In genomic region chr6:147361582-147361981, GRCh38 we compare ENCODE assay signal across 18 cellular contexts.
DNase-seq lines count a peak whose midpoint lies in the region; ATAC-seq, FAIRE-seq and TF ChIP-seq lines count a peak whose summit lies in the region.
"Had no signal": no experiment of that assay in that cellular context is flagged by ENCODE, and none has a peak within 500 bp of the region (broad histone marks: within the 10 kb centered on the region; RNA-seq: fewer than 3 reads in every experiment).

No MANE protein-coding gene starts in this region.

- H2AFZ ChIP-seq in HepG2 (ENCODE audit: low read length): no peak overlapping the region
- no peak overlapping the region for H2AFZ ChIP-seq in K562 (ENCODE audit: low read depth, low read length)

- TF ChIP-seq CTCF in HepG2 (CRISPR knock-in tag; IDR thresholded peaks at IDR 0.05) (no peak), right lobe of liver (IDR thresholded peaks at IDR 0.05) (no peak), K562 (IDR thresholded peaks at IDR 0.05 in 2 of 3, conservative IDR thresholded peaks at IDR 0.05 in 1 of 3; ENCODE audit: insufficient read depth in 2 of 3, low read depth in 1 of 3, low read length in 3 of 3) (no peak), kidney (IDR thresholded peaks at IDR 0.05; ENCODE audit: borderline replicate concordance, extremely low read depth, insufficient read depth) (no peak), heart right ventricle (IDR thresholded peaks at IDR 0.05) (no peak)

- ATAC-seq in HepG2 (no peak), right lobe of liver (no peak), K562 (no peak), heart right ventricle (no peak)
- ATAC-seq: CD8-positive, alpha-beta T cell had no signal

- intact Hi-C loops in HepG2 (cut with micrococcal nuclease; ENCODE audit: unreplicated experiment): no loop called here
- intact Hi-C loops in right lobe of liver (cut with DNase I): no loop called here
- intact Hi-C loops in K562 (cut with micrococcal nuclease): no loop called here
- intact Hi-C loops in kidney (cut with DNase I): no loop called here
- intact Hi-C loops in heart right ventricle (cut with DNase I): no loop called here

- FAIRE-seq in HepG2 (lab: Jason Lieb, UNC) (no peak), K562 (lab: Jason Lieb, UNC) (no peak), kidney (lab: Jason Lieb, UNC) (peak; percentile 13)
- FAIRE-seq: D721Med, GM12891 had no signal

- no peak overlapping the region for H3K4me3 ChIP-seq in HepG2 (replicated peaks in 1 of 3; ENCODE audit: insufficient read depth in 1 of 3, low read depth in 2 of 3, low read length in 3 of 3)
- no peak overlapping the region for H3K4me3 ChIP-seq in right lobe of liver
- H3K4me3 ChIP-seq in K562: no peak overlapping the region
- H3K4me3 ChIP-seq in kidney (ENCODE audit: low read length in 2 of 2): no peak overlapping the region
- H3K4me3 ChIP-seq in heart right ventricle: no peak overlapping the region
- H3K4me3 ChIP-seq: BLaER1 treated with 17β-estradiol and CSF1 and Interleukin-3, amounts not matched to agents 10 nM and 100 nM had no signal

- BruUV-seq in HepG2 (replicated peaks; lab: Mats Ljungman, UMichigan): no TSS peak
- no TSS peak for BruUV-seq in K562 (replicated peaks; lab: Mats Ljungman, UMichigan)

- H3K4me1 ChIP-seq in HepG2 (ENCODE audit: insufficient read depth, low read length): no peaks in the 10 kb centered on the region
- H3K4me1 ChIP-seq in right lobe of liver: no peaks in the 10 kb centered on the region
- no peaks in the 10 kb centered on the region for H3K4me1 ChIP-seq in K562 (replicated peaks in 1 of 2; ENCODE audit: control insufficient read depth in 2 of 2, insufficient read depth in 2 of 2, low read length in 2 of 2)
- no peaks in the 10 kb centered on the region for H3K4me1 ChIP-seq in kidney (ENCODE audit: control insufficient read depth in 1 of 2, insufficient read depth in 1 of 2, low read depth in 1 of 2, low read length in 2 of 2)
- no peaks in the 10 kb centered on the region for H3K4me1 ChIP-seq in heart right ventricle
- H3K4me1 ChIP-seq: BLaER1 treated with 17β-estradiol and CSF1 and Interleukin-3, amounts not matched to agents 10 nM and 100 nM; Caco-2 had no signal

- H3K27ac ChIP-seq in HepG2 (ENCODE audit: extremely low read length, insufficient read depth, low read length) (no peak overlapping the region), right lobe of liver (no peak overlapping the region), K562 (ENCODE audit: extremely low read depth, low read depth, low read length) (no peak overlapping the region), kidney (ENCODE audit: low read depth in 2 of 2, low read length in 2 of 2) (no peak overlapping the region), heart right ventricle (no peak overlapping the region)
- H3K27ac ChIP-seq: 22Rv1; BLaER1 treated with 17β-estradiol and CSF1 and Interleukin-3, amounts not matched to agents 10 nM and 100 nM; C4-2B had no signal

- TF ChIP-seq EP300 in HepG2 (IDR thresholded peaks at IDR 0.05; ENCODE audit: low read depth in 2 of 2, low read length in 2 of 2): no peak
- TF ChIP-seq EP300 in HepG2 (CRISPR knock-in tag; IDR thresholded peaks at IDR 0.05; ENCODE audit: borderline replicate concordance): no peak
- TF ChIP-seq EP300 in K562 (IDR thresholded peaks at IDR 0.05; ENCODE audit: low read length): no peak

- DNase-seq in HepG2 (ENCODE audit: low spot score) (no peak), right lobe of liver (no peak), K562 (ENCODE audit: extremely low read depth in 1 of 4, low spot score in 3 of 4) (no peak), kidney (no peak), Ammon's horn (ENCODE audit: low spot score) (no peak), heart right ventricle (no peak)
- DNase-seq: ACHN; Caco-2; Calu3; CD4-positive, alpha-beta T cell; CD8-positive, alpha-beta T cell; DMS79 treated with DMSO at 0.1 percent for 48 hours; GF-D8 had no signal

- POLR2A ChIA-PET in HepG2 (lab: Yijun Ruan, JAX) (no interaction called here), K562 (lab: Yijun Ruan, JAX) (no interaction called here)

- H3K36me3 ChIP-seq in HepG2 (replicated peaks in 1 of 2; ENCODE audit: control insufficient read depth in 1 of 2, insufficient read depth in 2 of 2, low read length in 2 of 2) (peaks cover 0 to 13% of the 10 kb centered on the region in 2 experiments; a peak in 3 of 5 replicates), right lobe of liver (peaks cover 0 to 4% (median 0%) of the 10 kb centered on the region in 4 donors), K562 (ENCODE audit: control insufficient read depth, insufficient read depth, low read length) (peaks cover 90% of the 10 kb centered on the region), kidney (ENCODE audit: control insufficient read depth in 1 of 2, insufficient read depth in 2 of 2, low read length in 2 of 2) (peaks cover 0 to 4% of the 10 kb centered on the region in 2 donors), heart right ventricle (peaks cover 0 to 85% (median 25%) of the 10 kb centered on the region in 9 donors)

- CTCF ChIA-PET in HepG2 (lab: Yijun Ruan, JAX; ENCODE audit: low intra/inter-chr PET ratio, low total read pairs): no interaction called here
- CTCF ChIA-PET in K562 (lab: Yijun Ruan, JAX; ENCODE audit: low intra/inter-chr PET ratio): no interaction called here

- WGBS in HepG2 (ENCODE audit: low lambda C conversion rate): 93% methylated on average over 4 of the region's 4 CpGs
- WGBS in right lobe of liver (ENCODE audit: insufficient coverage, low coverage, low lambda C conversion rate, missing lambda C conversion rate): 96% methylated on average over 4 of the region's 4 CpGs
- WGBS in K562 (ENCODE audit: insufficient coverage, low coverage, missing lambda C conversion rate): 93% methylated on average over 4 of the region's 4 CpGs
- 95% methylated on average over 4 of the region's 4 CpGs for WGBS in heart right ventricle, 2 donors

- H3K27me3 ChIP-seq in HepG2 (ENCODE audit: control insufficient read depth in 1 of 2, insufficient read depth in 2 of 2, low read length in 2 of 2) (no peaks in the 10 kb centered on the region), right lobe of liver (no peaks in the 10 kb centered on the region), K562 (ENCODE audit: control insufficient read depth in 2 of 2, insufficient read depth in 2 of 2, low read length in 2 of 2) (no peaks in the 10 kb centered on the region), heart right ventricle (no peaks in the 10 kb centered on the region)
- H3K27me3 ChIP-seq: BLaER1 treated with 17β-estradiol and CSF1 and Interleukin-3, amounts not matched to agents 10 nM and 100 nM had no signal

- no peaks in the 10 kb centered on the region for H3K9me1 ChIP-seq in K562 (ENCODE audit: control insufficient read depth, insufficient read depth, low read length)

- TF ChIP-seq RAD21 in HepG2 (CRISPR knock-in tag; IDR thresholded peaks at IDR 0.05): no peak
- TF ChIP-seq RAD21 in K562 (CRISPR knock-in tag; conservative IDR thresholded peaks at IDR 0.05 in 1 of 2, IDR thresholded peaks at IDR 0.05 in 1 of 2): no peak

- no peak overlapping the region for H3K4me2 ChIP-seq in HepG2 (ENCODE audit: low read depth, low read length)
- H3K4me2 ChIP-seq in K562 (ENCODE audit: insufficient read depth, low read length): no peak overlapping the region
- H3K4me2 ChIP-seq: BLaER1 treated with 17β-estradiol and CSF1 and Interleukin-3, amounts not matched to agents 10 nM and 100 nM had no signal

- no peaks in the 10 kb centered on the region for H3K9me3 ChIP-seq in HepG2 (ENCODE audit: low read length)
- H3K9me3 ChIP-seq in right lobe of liver: no peaks in the 10 kb centered on the region
- H3K9me3 ChIP-seq in K562 (replicated peaks; ENCODE audit: control insufficient read depth, insufficient read depth, low read depth, low read length): no peaks in the 10 kb centered on the region
- H3K9me3 ChIP-seq in kidney (ENCODE audit: control insufficient read depth in 1 of 2, low read length in 2 of 2): no peaks in the 10 kb centered on the region
- H3K9me3 ChIP-seq in heart right ventricle: peaks cover 0 to 9% (median 0%) of the 10 kb centered on the region in 11 donors
- H3K9me3 ChIP-seq: Caco-2 had no signal

- H4K20me1 ChIP-seq in HepG2 (ENCODE audit: insufficient read depth, low read length) (no peaks in the 10 kb centered on the region), K562 (replicated peaks; ENCODE audit: control insufficient read depth, insufficient read depth, low read length) (no peaks in the 10 kb centered on the region)
- H4K20me1 ChIP-seq: BLaER1 treated with 17β-estradiol and CSF1 and Interleukin-3, amounts not matched to agents 10 nM and 100 nM had no signal

- H3K79me2 ChIP-seq in HepG2 (ENCODE audit: insufficient read depth, low read length) (no peaks in the 10 kb centered on the region), K562 (ENCODE audit: control insufficient read depth, insufficient read depth, low read length) (no peaks in the 10 kb centered on the region)

- no peak overlapping the region for H3K9ac ChIP-seq in HepG2 (ENCODE audit: insufficient read depth, low read depth, low read length)
- H3K9ac ChIP-seq in K562 (ENCODE audit: insufficient read depth in 1 of 2, low read depth in 2 of 2, low read length in 2 of 2): no peak overlapping the region
- no peak overlapping the region for H3K9ac ChIP-seq in kidney (ENCODE audit: low read length in 2 of 2)
- H3K9ac ChIP-seq: BLaER1 treated with 17β-estradiol and CSF1 and Interleukin-3, amounts not matched to agents 10 nM and 100 nM had no signal

- in situ Hi-C loops in HepG2 (cut with HindIII; ENCODE audit: extremely low pct_ligation_motif_present, low pct_unique_long_range_greater_than_20kb): no loop called here
- in situ Hi-C loops in K562 (cut with MboI): no loop called here

- TF ChIP-seq POLR2A in HepG2 (IDR thresholded peaks at IDR 0.05; ENCODE audit: insufficient read depth in 1 of 2, low read depth in 2 of 2, low read length in 2 of 2): no peak
- TF ChIP-seq POLR2A in right lobe of liver (IDR thresholded peaks at IDR 0.05): no peak
- TF ChIP-seq POLR2A in K562 (conservative IDR thresholded peaks at IDR 0.05): no peak

TF ChIP-seq in HepG2, 621 proteins besides CTCF, POLR2A, EP300 and RAD21 (continues in another document):
- no peak for TF ChIP-seq DPF2 (CRISPR knock-in tag; IDR thresholded peaks at IDR 0.05; ENCODE audit: borderline replicate concordance, low read depth)

TF ChIP-seq in K562, 482 proteins besides CTCF, POLR2A, EP300 and RAD21 (continues in another document):
- TF ChIP-seq SMARCC2 (IDR thresholded peaks at IDR 0.05; ENCODE audit: low read depth): no peak
- no peak for TF ChIP-seq ETV6 (IDR thresholded peaks at IDR 0.05; ENCODE audit: borderline replicate concordance in 1 of 2, low read depth in 2 of 2, low read length in 1 of 2)
- TF ChIP-seq ETV6 (CRISPR knock-in tag; IDR thresholded peaks at IDR 0.05; ENCODE audit: borderline replicate concordance): no peak

Comparison
In these comparisons a context has a peak if more than half of its experiments do, and no peak if none do; other contexts are left out.
1. Of the 241 proteins assayed by ChIP-seq in both HepG2 and K562: peak only in HepG2: none; only in K562: MAFG; in both: MAFF and MAFK; in neither: 238.